Comparison of ENCODE assay signal across 1 cellular context in genomic region chr3:74537164-74537563, GRCh38.
TF ChIP-seq lines count a peak whose summit lies in the region.

No MANE protein-coding gene starts in this region.

TF ChIP-seq in IMR-90, 13 proteins besides CTCF, POLR2A, EP300 and RAD21:
- TF ChIP-seq USF2 (IDR thresholded peaks at IDR 0.05; ENCODE audit: low read depth, low read length) (no peak), MAFK (IDR thresholded peaks at IDR 0.05; ENCODE audit: low read depth, low read length) (no peak), BHLHE40 (IDR thresholded peaks at IDR 0.05; ENCODE audit: low read depth, low read length) (no peak), MXI1 (IDR thresholded peaks at IDR 0.05; ENCODE audit: borderline replicate concordance, low read depth, low read length) (no peak), FOS (IDR thresholded peaks at IDR 0.05; ENCODE audit: low read depth, low read length) (no peak), CEBPB (IDR thresholded peaks at IDR 0.05; ENCODE audit: low read depth, low read length) (no peak), SMC3 (IDR thresholded peaks at IDR 0.05; ENCODE audit: low read depth, low read length) (no peak), MAZ (IDR thresholded peaks at IDR 0.05; ENCODE audit: borderline replicate concordance, low read depth, low read length) (no peak)
